Comparison of ENCODE assay signal across 9 cellular contexts in the genomic region with DNA sequence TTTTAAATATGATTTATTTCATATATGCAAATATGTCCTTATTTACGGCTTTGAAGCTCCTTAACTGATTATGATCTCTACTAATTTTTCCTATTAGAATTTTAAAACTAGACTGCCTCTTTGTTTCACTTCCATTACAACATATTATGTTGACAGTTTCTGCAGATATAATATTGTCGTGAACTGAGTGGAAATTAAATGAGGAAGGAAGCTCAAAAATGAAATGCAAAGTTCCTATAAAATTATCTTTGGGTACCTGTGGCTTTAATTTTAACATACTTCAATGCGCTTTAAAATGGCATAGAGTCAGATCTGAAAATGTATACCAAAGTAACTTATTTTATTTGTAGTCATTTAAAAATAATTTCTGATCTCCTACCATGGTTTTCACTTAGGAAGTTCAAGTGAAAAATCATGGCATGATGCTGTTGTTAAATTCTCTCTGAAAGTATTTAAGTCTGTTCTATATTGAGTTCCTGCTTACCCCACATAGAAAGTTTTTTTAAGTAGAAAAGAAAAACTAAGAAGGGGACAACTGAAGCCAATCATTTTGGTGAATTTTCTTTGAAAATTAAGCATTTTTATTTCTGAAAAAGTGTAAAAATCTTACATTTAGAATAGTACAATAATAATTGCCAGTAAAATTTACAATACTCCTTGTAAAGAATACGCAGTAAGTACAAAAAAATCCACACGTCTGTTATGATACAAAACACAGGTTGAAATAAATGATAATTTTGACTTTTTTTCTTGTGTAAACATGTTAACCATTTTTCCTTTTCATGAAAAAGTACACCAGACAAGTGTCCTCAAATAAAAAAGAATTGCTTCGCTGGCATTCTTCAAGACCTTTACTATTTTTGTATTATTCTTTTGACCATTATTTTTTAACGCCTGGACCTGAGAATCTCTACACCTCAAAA. TPM values are rescaled to one million over a fixed set of nuclear protein-coding genes. Genes with fewer than 3 reads are reported as not detected.
DNase-seq lines count a peak whose midpoint lies in the region; ATAC-seq and TF ChIP-seq lines count a peak whose summit lies in the region.
"Had no signal": no experiment of that assay in that cellular context is flagged by ENCODE, and none has a peak within 500 bp of the region (broad histone marks: within the 10 kb centered on the region; RNA-seq: fewer than 3 reads in every experiment).

No MANE protein-coding gene starts in this region.

- no peak for DNase-seq in activated CD4-positive, alpha-beta T cell treated with anti-CD3 and anti-CD28 coated beads, Interleukin-2, amount 10 ng/mL, durations not matched to agents 7 days and 5 days
- no peak for DNase-seq in activated CD4-positive, alpha-beta T cell treated with anti-CD3 and anti-CD28 coated beads, Interleukin-2, amount 50 U/mL, for 1 hour
- no peak for DNase-seq in fibroblast of pulmonary artery (ENCODE audit: low read depth)
- no peak for DNase-seq in body of pancreas
- no peak for DNase-seq in T-helper 9 cell
- DNase-seq in activated naive CD4-positive, alpha-beta T cell (lab: John Stamatoyannopoulos, UW), result no peak
- DNase-seq: SHP77 had no signal

- H3K36me3 Mint-ChIP-seq in activated CD4-positive, alpha-beta T cell treated with anti-CD3 and anti-CD28 coated beads, Interleukin-2, amount 10 ng/mL, durations not matched to agents 7 days and 5 days (ENCODE audit: low read depth), result no peaks in the 10 kb centered on the region
- no peaks in the 10 kb centered on the region for H3K36me3 Mint-ChIP-seq in stimulated activated memory B cell treated with anti-CD40 and anti-IgM and Interleukin-4, amounts not matched to agents 10 μg/mL and 1 μg/mL and 100 μg/mL, for 72 hours

- peak overlapping the region; percentile 85; the same call in 1 of the 2 replicates for H3K27ac ChIP-seq in VCaP
- H3K27ac ChIP-seq in body of pancreas, result no peak overlapping the region

- H3K27ac Mint-ChIP-seq in activated CD4-positive, alpha-beta T cell treated with anti-CD3 and anti-CD28 coated beads, Interleukin-2, amount 10 ng/mL, durations not matched to agents 7 days and 5 days, result peak overlapping the region; percentile 41
- no peak overlapping the region for H3K27ac Mint-ChIP-seq in stimulated activated memory B cell treated with anti-CD40 and anti-IgM and Interleukin-4, amounts not matched to agents 10 μg/mL and 1 μg/mL and 100 μg/mL, for 72 hours

- POLR2A ChIA-PET in activated CD4-positive, alpha-beta T cell treated with anti-CD3 and anti-CD28 coated beads, Interleukin-2, amount 10 ng/mL, durations not matched to agents 7 days and 5 days (lab: Charles Lee), result no interaction called here

- WGBS in body of pancreas, 2 donors, result 19 to 24% methylated on average over 7 of the region's 7 CpGs

- TF ChIP-seq CTCF in VCaP (conservative IDR thresholded peaks at IDR 0.05) (no peak), fibroblast of pulmonary artery (IDR thresholded peaks at IDR 0.05; ENCODE audit: low read length, missing control alignments) (no peak), body of pancreas (IDR thresholded peaks at IDR 0.05) (no peak)

- no peaks in the 10 kb centered on the region for H3K9me3 ChIP-seq in body of pancreas

- CTCF ChIA-PET in activated CD4-positive, alpha-beta T cell treated with anti-CD3 and anti-CD28 coated beads, Interleukin-2, amount 10 ng/mL, durations not matched to agents 7 days and 5 days (lab: Charles Lee), result no interaction called here

- no peaks in the 10 kb centered on the region for H3K36me3 ChIP-seq in body of pancreas (replicated peaks in 1 of 2; ENCODE audit: insufficient read depth in 1 of 2, low read depth in 2 of 2)

- no peaks in the 10 kb centered on the region for H3K9me3 Mint-ChIP-seq in activated CD4-positive, alpha-beta T cell treated with anti-CD3 and anti-CD28 coated beads, Interleukin-2, amount 10 ng/mL, durations not matched to agents 7 days and 5 days
- no peaks in the 10 kb centered on the region for H3K9me3 Mint-ChIP-seq in stimulated activated memory B cell treated with anti-CD40 and anti-IgM and Interleukin-4, amounts not matched to agents 10 μg/mL and 1 μg/mL and 100 μg/mL, for 72 hours

- H3K4me3 ChIP-seq in fibroblast of pulmonary artery (replicated peaks; ENCODE audit: low read depth, low read length), result peak overlapping the region; percentile 62
- no peak overlapping the region for H3K4me3 ChIP-seq in body of pancreas

- no peak for TF ChIP-seq POLR2A in body of pancreas (IDR thresholded peaks at IDR 0.05)

- intact Hi-C loops in body of pancreas (cut with DNase I), result loop anchor here (5.0 kb wide), 1 partner anchor 229 kb away; no protein-coding TSS in a partner anchor

- H3K27me3 ChIP-seq in body of pancreas, result peaks cover 9 to 70% of the 10 kb centered on the region in 2 donors

- peaks cover 20% of the 10 kb centered on the region for H3K4me1 Mint-ChIP-seq in activated CD4-positive, alpha-beta T cell treated with anti-CD3 and anti-CD28 coated beads, Interleukin-2, amount 10 ng/mL, durations not matched to agents 7 days and 5 days
- H3K4me1 Mint-ChIP-seq in stimulated activated memory B cell treated with anti-CD40 and anti-IgM and Interleukin-4, amounts not matched to agents 10 μg/mL and 1 μg/mL and 100 μg/mL, for 72 hours, result peaks cover 14% of the 10 kb centered on the region

- H3K4me1 ChIP-seq in body of pancreas, result peaks cover 13% of the 10 kb centered on the region

- no peak overlapping the region for H3K4me3 Mint-ChIP-seq in activated CD4-positive, alpha-beta T cell treated with anti-CD3 and anti-CD28 coated beads, Interleukin-2, amount 10 ng/mL, durations not matched to agents 7 days and 5 days
- peak overlapping the region; percentile 64 for H3K4me3 Mint-ChIP-seq in stimulated activated memory B cell treated with anti-CD40 and anti-IgM and Interleukin-4, amounts not matched to agents 10 μg/mL and 1 μg/mL and 100 μg/mL, for 72 hours

- ATAC-seq in stimulated activated memory B cell treated with anti-CD40 and anti-IgM and Interleukin-4, amounts not matched to agents 10 μg/mL and 1 μg/mL and 100 μg/mL, for 72 hours, result no peak
- ATAC-seq in body of pancreas, result no peak

- H3K27me3 Mint-ChIP-seq in activated CD4-positive, alpha-beta T cell treated with anti-CD3 and anti-CD28 coated beads, Interleukin-2, amount 10 ng/mL, durations not matched to agents 7 days and 5 days, result peaks cover 80% of the 10 kb centered on the region
- peaks cover 51% of the 10 kb centered on the region for H3K27me3 Mint-ChIP-seq in stimulated activated memory B cell treated with anti-CD40 and anti-IgM and Interleukin-4, amounts not matched to agents 10 μg/mL and 1 μg/mL and 100 μg/mL, for 72 hours

RNA-seq across cellular contexts. Expression of a gene that starts 2.6 kb away (rescaled TPM):
- not detected for total RNA-seq in activated CD4-positive, alpha-beta T cell treated with anti-CD3 and anti-CD28 coated beads, Interleukin-2, amount 10 ng/mL, durations not matched to agents 7 days and 5 days
- total RNA-seq in body of pancreas, result not detected

RNA-seq across cellular contexts. Expression of a gene that starts 52.3 kb away (rescaled TPM):
- 100 to 1,000 TPM; 693 to 807 TPM for total RNA-seq in activated CD4-positive, alpha-beta T cell treated with anti-CD3 and anti-CD28 coated beads, Interleukin-2, amount 10 ng/mL, durations not matched to agents 7 days and 5 days
- total RNA-seq in body of pancreas, result 100 to 1,000 TPM; 147 to 346 TPM
